In the genomic region with DNA sequence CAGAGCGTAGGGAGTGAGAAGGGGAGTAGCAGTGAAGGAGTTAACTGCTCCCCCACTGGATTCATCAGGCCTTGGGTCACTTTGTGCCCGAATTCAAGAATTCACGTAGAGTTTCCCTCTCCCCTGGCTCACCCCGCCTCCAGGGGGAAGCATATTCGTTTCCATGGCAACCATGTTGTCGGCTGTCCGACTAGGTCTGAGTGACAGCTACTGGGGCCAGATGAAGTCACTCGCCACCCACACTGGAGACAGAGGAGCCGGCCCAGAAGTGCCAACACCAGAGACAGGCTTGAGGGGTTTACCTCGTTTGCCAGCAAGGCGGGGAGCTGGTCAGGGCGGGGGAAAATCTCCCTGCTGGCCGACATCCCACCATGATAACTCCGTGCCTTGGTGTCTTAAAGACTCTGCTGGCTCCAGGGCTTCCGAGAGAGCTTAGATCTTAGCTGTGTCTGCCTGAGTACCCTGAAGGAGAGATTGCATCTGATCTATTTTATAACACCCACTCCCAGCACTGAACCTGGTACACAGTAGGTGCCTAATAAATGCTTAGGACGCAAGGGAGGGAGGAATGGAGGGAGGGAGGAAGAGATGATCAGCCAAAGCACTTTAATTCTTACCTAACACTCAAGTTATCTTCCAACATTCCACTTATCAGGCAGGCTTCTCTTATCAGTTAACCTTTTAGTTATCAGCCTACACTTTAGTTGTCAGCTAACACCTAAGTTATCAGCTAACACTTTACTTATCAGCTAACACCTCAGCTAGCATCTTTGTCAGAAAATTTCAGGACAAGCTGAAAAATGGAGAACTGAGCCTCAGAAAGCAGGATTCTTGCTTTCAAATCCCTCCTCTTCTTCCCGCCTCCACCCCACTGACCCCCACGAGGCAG, we compare ENCODE assay signal across 16 cellular contexts. TPM values are rescaled to one million over a fixed set of nuclear protein-coding genes. Genes with fewer than 3 reads are reported as not detected.
DNase-seq lines count a peak whose midpoint lies in the region; ATAC-seq and TF ChIP-seq lines count a peak whose summit lies in the region.
"Had no signal": no experiment of that assay in that cellular context is flagged by ENCODE, and none has a peak within 500 bp of the region (broad histone marks: within the 10 kb centered on the region; RNA-seq: fewer than 3 reads in every experiment).

No MANE protein-coding gene starts in this region.

- H3K4me1 ChIP-seq in HCT116 (ENCODE audit: control insufficient read depth in 1 of 2, insufficient read depth in 2 of 2, low read length in 2 of 2) (no peaks in the 10 kb centered on the region), spleen (no peaks in the 10 kb centered on the region)
- H3K4me1 ChIP-seq: adrenal gland, Peyer's patch, upper lobe of right lung had no signal

- H3K9me3 ChIP-seq in HCT116 (ENCODE audit: control insufficient read depth in 1 of 2, insufficient read depth in 1 of 2, low read depth in 1 of 2, low read length in 2 of 2) (no peaks in the 10 kb centered on the region), spleen (peaks cover 0 to 7% (median 0%) of the 10 kb centered on the region in 8 donors)
- H3K9me3 ChIP-seq: adrenal gland, upper lobe of right lung had no signal

- no peak overlapping the region for H3K4me3 ChIP-seq in HCT116 (replicated peaks in 1 of 2; ENCODE audit: low read depth in 1 of 2, low read length in 2 of 2)
- H3K4me3 ChIP-seq in spleen = no peak overlapping the region
- H3K4me3 ChIP-seq: adrenal gland, Peyer's patch, upper lobe of right lung had no signal

- WGBS in spleen, 5 donors = 10 to 14% (median 11%) methylated on average over 11 to 18 of the region's 18 CpGs

- POLR2A ChIA-PET in HCT116 (lab: Charles Lee) = no interaction called here

- intact Hi-C loops in HCT116 (cut with micrococcal nuclease) (no loop called here), spleen (cut with DNase I; ENCODE audit: low total_unique reads) (no loop called here)

- no peaks in the 10 kb centered on the region for H3K9me2 ChIP-seq in HCT116 (ENCODE audit: insufficient read depth)

- peak; percentile 78 for ATAC-seq in HCT116
- ATAC-seq in GM21515 (IDR thresholded peaks at IDR 0.05; ENCODE audit: unreplicated experiment) = no peak
- ATAC-seq: left colon, upper lobe of right lung had no signal

- CTCF ChIA-PET in HCT116 (lab: Charles Lee) = no interaction called here

- no peak overlapping the region for H3K9ac ChIP-seq in HCT116 (ENCODE audit: low read length)

- H3K36me3 ChIP-seq in HCT116 (ENCODE audit: control insufficient read depth in 1 of 2, insufficient read depth in 2 of 2, low read length in 2 of 2) (no peaks in the 10 kb centered on the region), spleen (no peaks in the 10 kb centered on the region)
- H3K36me3 ChIP-seq: adrenal gland, Peyer's patch, upper lobe of right lung had no signal

- H3K27ac ChIP-seq in HCT116 (ENCODE audit: low read depth, low read length) (no peak overlapping the region), spleen (no peak overlapping the region)
- H3K27ac ChIP-seq: adrenal gland, Peyer's patch, upper lobe of right lung had no signal

- H3K79me2 ChIP-seq in HCT116 (ENCODE audit: insufficient read depth, low read length) = no peaks in the 10 kb centered on the region

- H3K4me2 ChIP-seq in HCT116 (ENCODE audit: low read length) = no peak overlapping the region

- RAD21 ChIA-PET in HCT116 (lab: Charles Lee; ENCODE audit: low non-redundant PET in 1 of 2, low total read pairs in 2 of 2, uncharacterized antibody in 2 of 2, unreplicated experiment in 2 of 2) = no interaction called here

- TF ChIP-seq RAD21 in HCT116 (IDR thresholded peaks at IDR 0.05; ENCODE audit: low read depth) = no peak

- no peaks in the 10 kb centered on the region for H4K20me1 ChIP-seq in HCT116 (ENCODE audit: insufficient read depth)

- DNase-seq in Caki2 (ENCODE audit: low read depth) (peak; percentile 18), HCT116 (ENCODE audit: low read depth, low spot score) (no peak), SK-N-DZ (ENCODE audit: low spot score) (peak; percentile 56), iPS-NIHi7 (ENCODE audit: extremely low spot score) (peak; percentile 82), GOT3 (lab: John Stamatoyannopoulos, UW) (no peak), NCI-H1092 (lab: John Stamatoyannopoulos, UW) (no peak), spleen (no peak)
- DNase-seq: activated CD4-positive, alpha-beta T cell treated with anti-CD3 and anti-CD28 coated beads for 4 hours; DMS79 treated with DMSO at 0.1 percent for 48 hours; left colon; Peyer's patch; upper lobe of right lung had no signal

- no peak overlapping the region for H2AFZ ChIP-seq in HCT116 (ENCODE audit: low read depth, low read length, poor library complexity, severe bottlenecking)

- no peak for TF ChIP-seq POLR2A in HCT116 (IDR thresholded peaks at IDR 0.05; ENCODE audit: borderline replicate concordance, extremely low read depth, insufficient read depth, insufficient read length)
- TF ChIP-seq POLR2A in spleen (IDR thresholded peaks at IDR 0.05) = no peak

- in situ Hi-C loops in Caki2 (cut with HindIII; ENCODE audit: low pct_unique_long_range_greater_than_20kb, low sequenced_read_pairs) = no loop called here

- H3K27me3 ChIP-seq in HCT116 (ENCODE audit: insufficient read depth, low read length) = peaks cover 26% of the 10 kb centered on the region
- peaks cover 5 to 82% (median 34%) of the 10 kb centered on the region in 7 donors for H3K27me3 ChIP-seq in spleen (replicated peaks in 1 of 7)

- BruUV-seq in HCT116 (replicated peaks; lab: Mats Ljungman, UMichigan) = no TSS peak

- TF ChIP-seq CTCF in HCT116 (IDR thresholded peaks at IDR 0.05 in 2 of 3, conservative IDR thresholded peaks at IDR 0.05 in 1 of 3; ENCODE audit: borderline replicate concordance in 1 of 3, insufficient read depth in 1 of 3, low read depth in 2 of 3, low read length in 2 of 3) (no peak), spleen (IDR thresholded peaks at IDR 0.05 in 8 of 11, conservative IDR thresholded peaks at IDR 0.05 in 3 of 11) (no peak)

TF ChIP-seq in HCT116, 20 proteins besides CTCF, POLR2A, EP300 and RAD21:
- TF ChIP-seq ZFX (IDR thresholded peaks at IDR 0.05) (no peak), ZNF274 (IDR thresholded peaks at IDR 0.05; ENCODE audit: low read depth, low read length) (no peak), SIN3A (IDR thresholded peaks at IDR 0.05; ENCODE audit: low read depth) (no peak)
- TF ChIP-seq, protein P1, sequence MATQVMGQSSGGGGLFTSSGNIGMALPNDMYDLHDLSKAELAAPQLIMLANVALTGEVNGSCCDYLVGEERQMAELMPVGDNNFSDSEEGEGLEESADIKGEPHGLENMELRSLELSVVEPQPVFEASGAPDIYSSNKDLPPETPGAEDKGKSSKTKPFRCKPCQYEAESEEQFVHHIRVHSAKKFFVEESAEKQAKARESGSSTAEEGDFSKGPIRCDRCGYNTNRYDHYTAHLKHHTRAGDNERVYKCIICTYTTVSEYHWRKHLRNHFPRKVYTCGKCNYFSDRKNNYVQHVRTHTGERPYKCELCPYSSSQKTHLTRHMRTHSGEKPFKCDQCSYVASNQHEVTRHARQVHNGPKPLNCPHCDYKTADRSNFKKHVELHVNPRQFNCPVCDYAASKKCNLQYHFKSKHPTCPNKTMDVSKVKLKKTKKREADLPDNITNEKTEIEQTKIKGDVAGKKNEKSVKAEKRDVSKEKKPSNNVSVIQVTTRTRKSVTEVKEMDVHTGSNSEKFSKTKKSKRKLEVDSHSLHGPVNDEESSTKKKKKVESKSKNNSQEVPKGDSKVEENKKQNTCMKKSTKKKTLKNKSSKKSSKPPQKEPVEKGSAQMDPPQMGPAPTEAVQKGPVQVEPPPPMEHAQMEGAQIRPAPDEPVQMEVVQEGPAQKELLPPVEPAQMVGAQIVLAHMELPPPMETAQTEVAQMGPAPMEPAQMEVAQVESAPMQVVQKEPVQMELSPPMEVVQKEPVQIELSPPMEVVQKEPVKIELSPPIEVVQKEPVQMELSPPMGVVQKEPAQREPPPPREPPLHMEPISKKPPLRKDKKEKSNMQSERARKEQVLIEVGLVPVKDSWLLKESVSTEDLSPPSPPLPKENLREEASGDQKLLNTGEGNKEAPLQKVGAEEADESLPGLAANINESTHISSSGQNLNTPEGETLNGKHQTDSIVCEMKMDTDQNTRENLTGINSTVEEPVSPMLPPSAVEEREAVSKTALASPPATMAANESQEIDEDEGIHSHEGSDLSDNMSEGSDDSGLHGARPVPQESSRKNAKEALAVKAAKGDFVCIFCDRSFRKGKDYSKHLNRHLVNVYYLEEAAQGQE (IDR thresholded peaks at IDR 0.05; ENCODE audit: low read depth) = no peak

RNA-seq across cellular contexts. Expression of a gene that starts 57.2 kb away (rescaled TPM):
- total RNA-seq in Caki2 (2014; rRNA removed; shearing (Covaris generic); ENCODE audit: low replicate concordance) = not detected in 2 replicates
- total RNA-seq in HCT116 (2021; ENCODE audit: unreplicated experiment) (not detected), spleen (not detected)
- not detected in 2 replicates for polyA plus RNA-seq in HCT116 (2012)
- not detected in 2 replicates for polyA plus RNA-seq in SK-N-DZ (2014; cell fraction: cytosol; rRNA removed)
- not detected in 2 replicates for polyA plus RNA-seq in SK-N-DZ (2014; cell fraction: nucleus; rRNA removed)
- not detected for polyA plus RNA-seq in spleen
- total RNA-seq: adrenal gland, epithelial cell of proximal tubule, left colon, Peyer's patch, posterior vena cava, upper lobe of right lung had no signal
- polyA plus RNA-seq: adrenal gland had no signal

RNA-seq across cellular contexts. Expression of a gene that starts 57.4 kb away (rescaled TPM):
- 181 and 195 TPM in 2 replicates for total RNA-seq in Caki2 (2014; rRNA removed; shearing (Covaris generic); ENCODE audit: low replicate concordance)
- 123 TPM for total RNA-seq in HCT116 (2021; ENCODE audit: unreplicated experiment)
- polyA plus RNA-seq in HCT116 (2012) = 54.1 and 59.0 TPM in 2 replicates
- 50.3 and 56.6 TPM in 2 replicates for polyA plus RNA-seq in SK-N-DZ (2014; cell fraction: cytosol; rRNA removed)
- polyA plus RNA-seq in SK-N-DZ (2014; cell fraction: nucleus; rRNA removed) = 70.3 and 104 TPM in 2 replicates
- total RNA-seq in spleen = 10 to 100 TPM; 33.4 to 77.9 (median 47.1) TPM
- 1 to 10 TPM; 1.2 to 4.8 (median 1.9) TPM for polyA plus RNA-seq in spleen

Comparison
In these comparisons a context has a peak if more than half of its experiments do, and no peak if none do; other contexts are left out.
1. DNase-seq: peak in Caki2 (single experiment), SK-N-DZ (single experiment) and iPS-NIHi7 (single experiment); none in HCT116 (single experiment), GOT3 (single experiment), NCI-H1092 (single experiment) and spleen (single experiment).